Comparison of ENCODE assay signal across 9 cellular contexts in the genomic region with DNA sequence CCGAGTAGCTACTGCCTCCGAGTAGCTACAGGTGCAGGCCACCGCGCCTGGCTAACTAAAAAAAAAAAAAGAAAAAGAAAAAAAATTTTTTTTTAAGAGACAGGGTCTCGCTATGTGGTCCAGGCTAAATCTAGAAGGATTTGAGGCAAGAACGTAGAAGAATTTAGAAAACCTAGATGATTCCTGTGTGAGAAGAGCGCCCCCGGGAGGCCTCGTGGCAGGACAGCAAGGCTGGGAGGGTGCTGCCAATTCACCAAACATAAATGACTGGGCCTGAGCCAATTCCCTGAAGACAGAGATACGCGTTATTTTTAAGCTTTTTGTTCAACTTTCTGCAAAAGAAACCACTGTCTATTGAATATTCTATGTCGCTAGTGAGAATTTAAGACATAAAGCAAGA.
DNase-seq lines count a peak whose midpoint lies in the region; ATAC-seq, FAIRE-seq and TF ChIP-seq lines count a peak whose summit lies in the region.
"Had no signal": no experiment of that assay in that cellular context is flagged by ENCODE, and none has a peak within 500 bp of the region (broad histone marks: within the 10 kb centered on the region; RNA-seq: fewer than 3 reads in every experiment).

No MANE protein-coding gene starts in this region.

- peak; percentile 72 for ATAC-seq in K562

- H3K27me3 ChIP-seq in left ventricle myocardium inferior (ENCODE audit: low read depth) = peaks cover 28% of the 10 kb centered on the region
- peaks cover 4 to 12% of the 10 kb centered on the region in 2 experiments; a peak in 2 of 5 replicates for H3K27me3 ChIP-seq in K562 (ENCODE audit: control insufficient read depth in 2 of 2, insufficient read depth in 2 of 2, low read length in 2 of 2)
- H3K27me3 ChIP-seq in small intestine (ENCODE audit: control insufficient read depth in 2 of 2, insufficient read depth in 2 of 2, low read length in 2 of 2) = no peaks in the 10 kb centered on the region

- TF ChIP-seq POLR2A in K562 (conservative IDR thresholded peaks at IDR 0.05) = no peak

- peaks cover 7% of the 10 kb centered on the region for H3K4me1 Mint-ChIP-seq in activated T-helper 2 cell treated with anti-CD3 and anti-CD28 coated beads, Interferon-gamma antibody, Interleukin-2, Interleukin-4, amounts not matched to agents 10 μg/mL and 5 μg/mL and 100 μg/mL, durations not matched to agents 14 hours and 24 hours and 36 hours (ENCODE audit: low read depth)

- no peak for TF ChIP-seq EP300 in K562 (IDR thresholded peaks at IDR 0.05; ENCODE audit: low read length)

- no peak overlapping the region for H3K4me2 ChIP-seq in K562 (ENCODE audit: insufficient read depth, low read length)

- H3K4me1 ChIP-seq in left ventricle myocardium inferior = no peaks in the 10 kb centered on the region
- no peaks in the 10 kb centered on the region for H3K4me1 ChIP-seq in K562 (replicated peaks in 1 of 2; ENCODE audit: control insufficient read depth in 2 of 2, insufficient read depth in 2 of 2, low read length in 2 of 2)
- no peaks in the 10 kb centered on the region for H3K4me1 ChIP-seq in small intestine (ENCODE audit: control insufficient read depth in 2 of 2, insufficient read depth in 1 of 2, low read depth in 1 of 2, low read length in 1 of 2)

- H3K79me2 ChIP-seq in K562 (ENCODE audit: control insufficient read depth, insufficient read depth, low read length) = no peaks in the 10 kb centered on the region

- no peak overlapping the region for H3K4me3 Mint-ChIP-seq in activated T-helper 2 cell treated with anti-CD3 and anti-CD28 coated beads, Interferon-gamma antibody, Interleukin-2, Interleukin-4, amounts not matched to agents 10 μg/mL and 5 μg/mL and 100 μg/mL, durations not matched to agents 14 hours and 24 hours and 36 hours (ENCODE audit: low read depth)

- H3K9me3 Mint-ChIP-seq in activated T-helper 2 cell treated with anti-CD3 and anti-CD28 coated beads, Interferon-gamma antibody, Interleukin-2, Interleukin-4, amounts not matched to agents 10 μg/mL and 5 μg/mL and 100 μg/mL, durations not matched to agents 14 hours and 24 hours and 36 hours = no peaks in the 10 kb centered on the region

- WGBS in K562 (ENCODE audit: insufficient coverage, low coverage, missing lambda C conversion rate) = 13% methylated on average over 11 of the region's 12 CpGs
- WGBS in small intestine, 3 donors = 56 to 66% (median 61%) methylated on average over 12 of the region's 12 CpGs

- TF ChIP-seq CTCF in left ventricle myocardium inferior (IDR thresholded peaks at IDR 0.05; ENCODE audit: borderline replicate concordance) (peak; percentile 25), K562 (IDR thresholded peaks at IDR 0.05 in 2 of 3, conservative IDR thresholded peaks at IDR 0.05 in 1 of 3; ENCODE audit: insufficient read depth in 2 of 3, low read depth in 1 of 3, low read length in 3 of 3) (peak; percentile 76 to 77 (median 76))

- peaks cover 2% of the 10 kb centered on the region for H3K27me3 Mint-ChIP-seq in activated T-helper 2 cell treated with anti-CD3 and anti-CD28 coated beads, Interferon-gamma antibody, Interleukin-2, Interleukin-4, amounts not matched to agents 10 μg/mL and 5 μg/mL and 100 μg/mL, durations not matched to agents 14 hours and 24 hours and 36 hours (ENCODE audit: low read depth)

- FAIRE-seq in K562 (lab: Jason Lieb, UNC) = peak; percentile 61
- no peak for FAIRE-seq in small intestine (lab: Jason Lieb, UNC)

- H3K27ac ChIP-seq in left ventricle myocardium inferior (replicated peaks) (no peak overlapping the region), K562 (ENCODE audit: extremely low read depth, low read depth, low read length) (no peak overlapping the region), small intestine (ENCODE audit: low read depth in 1 of 2, low read length in 1 of 2) (no peak overlapping the region)
- H3K27ac ChIP-seq: skin epidermis had no signal

- peak; percentile 29 to 69 for TF ChIP-seq RAD21 in K562 (CRISPR knock-in tag; conservative IDR thresholded peaks at IDR 0.05 in 1 of 2, IDR thresholded peaks at IDR 0.05 in 1 of 2)

- BruUV-seq in K562 (replicated peaks; lab: Mats Ljungman, UMichigan) = no TSS peak

- no peak overlapping the region for H3K4me3 ChIP-seq in left ventricle myocardium inferior
- H3K4me3 ChIP-seq in K562 = no peak overlapping the region
- no peak overlapping the region for H3K4me3 ChIP-seq in small intestine (ENCODE audit: low read depth in 1 of 2, low read length in 2 of 2)
- H3K4me3 ChIP-seq: skin epidermis had no signal

- no peak overlapping the region for H3K9ac ChIP-seq in K562 (ENCODE audit: insufficient read depth in 1 of 2, low read depth in 2 of 2, low read length in 2 of 2)

- intact Hi-C loops in left ventricle myocardium inferior (cut with micrococcal nuclease) = no loop called here
- intact Hi-C loops in cardiac septum (cut with DNase I) = no loop called here
- intact Hi-C loops in K562 (cut with micrococcal nuclease) = loop anchor here (2.0 to 10.0 kb wide), 2 partner anchors 89 to 303 kb away; a partner anchor contains a TSS
- intact Hi-C loops in activated T-helper 2 cell treated with anti-CD3 and anti-CD28 coated beads, Interferon-gamma antibody, Interleukin-2, Interleukin-4, amounts not matched to agents 10 μg/mL and 5 μg/mL and 100 μg/mL, durations not matched to agents 14 hours and 24 hours and 36 hours (cut with micrococcal nuclease) = no loop called here

- no peaks in the 10 kb centered on the region for H3K36me3 ChIP-seq in left ventricle myocardium inferior
- no peaks in the 10 kb centered on the region for H3K36me3 ChIP-seq in K562 (ENCODE audit: control insufficient read depth, insufficient read depth, low read length)
- H3K36me3 ChIP-seq in small intestine (ENCODE audit: control insufficient read depth in 2 of 2, insufficient read depth in 2 of 2, low read length in 2 of 2) = no peaks in the 10 kb centered on the region

- no peak overlapping the region for H3K27ac Mint-ChIP-seq in activated T-helper 2 cell treated with anti-CD3 and anti-CD28 coated beads, Interferon-gamma antibody, Interleukin-2, Interleukin-4, amounts not matched to agents 10 μg/mL and 5 μg/mL and 100 μg/mL, durations not matched to agents 14 hours and 24 hours and 36 hours

- H3K9me3 ChIP-seq in left ventricle myocardium inferior (replicated peaks) (no peaks in the 10 kb centered on the region), K562 (replicated peaks; ENCODE audit: control insufficient read depth, insufficient read depth, low read depth, low read length) (no peaks in the 10 kb centered on the region), small intestine (ENCODE audit: control insufficient read depth, low read depth) (no peaks in the 10 kb centered on the region)

- DNase-seq in left ventricle myocardium inferior (no peak), cardiac septum (ENCODE audit: low spot score) (no peak), NCI-H2029 treated with DMSO at 0.1 percent for 48 hours (lab: John Stamatoyannopoulos, UW) (peak; percentile 28), K562 (ENCODE audit: extremely low read depth in 1 of 4, low spot score in 3 of 4) (peak; percentile 61 to 64 (median 63)), small intestine (peak; percentile 43), amniotic stem cell (lab: John Stamatoyannopoulos, UW) (no peak), HK-2 (ENCODE audit: unreplicated experiment) (no peak)
- DNase-seq in activated T-helper 2 cell treated with anti-CD3 and anti-CD28 coated beads, Interferon-gamma antibody, Interleukin-2, Interleukin-4, amounts not matched to agents 10 μg/mL and 5 μg/mL and 100 μg/mL, durations not matched to agents 14 hours and 24 hours and 36 hours (ENCODE audit: low spot score) = no peak

- H2AFZ ChIP-seq in K562 (ENCODE audit: low read depth, low read length) = no peak overlapping the region

- no peaks in the 10 kb centered on the region for H3K9me1 ChIP-seq in K562 (ENCODE audit: control insufficient read depth, insufficient read depth, low read length)

- H3K36me3 Mint-ChIP-seq in activated T-helper 2 cell treated with anti-CD3 and anti-CD28 coated beads, Interferon-gamma antibody, Interleukin-2, Interleukin-4, amounts not matched to agents 10 μg/mL and 5 μg/mL and 100 μg/mL, durations not matched to agents 14 hours and 24 hours and 36 hours (ENCODE audit: low read depth) = no peaks in the 10 kb centered on the region

- no peaks in the 10 kb centered on the region for H4K20me1 ChIP-seq in K562 (replicated peaks; ENCODE audit: control insufficient read depth, insufficient read depth, low read length)

- CTCF ChIA-PET in K562 (lab: Yijun Ruan, JAX; ENCODE audit: low intra/inter-chr PET ratio) = interaction anchor here (0.7 to 1.3 kb wide), 4 partner anchors 26 to 1609 kb away, joined by 3 to 5 read pairs (median 4); no protein-coding TSS in a partner anchor

- POLR2A ChIA-PET in K562 (lab: Yijun Ruan, JAX) = no interaction called here

- in situ Hi-C loops in K562 (cut with MboI) = loop anchor here (10.0 to 25.0 kb wide), 2 partner anchors 329 to 731 kb away; a partner anchor contains a TSS

TF ChIP-seq in K562, 482 proteins besides CTCF, POLR2A, EP300 and RAD21:
- TF ChIP-seq NFIC (IDR thresholded peaks at IDR 0.05) (peak; percentile 53; the same call in 1 of the 2 replicates), SMC3 (conservative IDR thresholded peaks at IDR 0.05; ENCODE audit: insufficient read depth, low read depth, low read length) (peak; percentile 35; the same call in 1 of the 2 replicates), NFRKB (IDR thresholded peaks at IDR 0.05; ENCODE audit: low read depth) (no peak)

Comparison
In these comparisons a context has a peak if more than half of its experiments do, and no peak if none do; other contexts are left out.
1. DNase-seq: peak in NCI-H2029 treated with DMSO at 0.1 percent for 48 hours (single experiment), K562 (4 of 4) and small intestine (single experiment); none in left ventricle myocardium inferior (single experiment), cardiac septum (single experiment), activated T-helper 2 cell treated with anti-CD3 and anti-CD28 coated beads, Interferon-gamma antibody, Interleukin-2, Interleukin-4, amounts not matched to agents 10 μg/mL and 5 μg/mL and 100 μg/mL, durations not matched to agents 14 hours and 24 hours and 36 hours (single experiment), amniotic stem cell (single experiment) and HK-2 (single experiment).